1 cellular context compared by ENCODE assay signal in the genomic region with DNA sequence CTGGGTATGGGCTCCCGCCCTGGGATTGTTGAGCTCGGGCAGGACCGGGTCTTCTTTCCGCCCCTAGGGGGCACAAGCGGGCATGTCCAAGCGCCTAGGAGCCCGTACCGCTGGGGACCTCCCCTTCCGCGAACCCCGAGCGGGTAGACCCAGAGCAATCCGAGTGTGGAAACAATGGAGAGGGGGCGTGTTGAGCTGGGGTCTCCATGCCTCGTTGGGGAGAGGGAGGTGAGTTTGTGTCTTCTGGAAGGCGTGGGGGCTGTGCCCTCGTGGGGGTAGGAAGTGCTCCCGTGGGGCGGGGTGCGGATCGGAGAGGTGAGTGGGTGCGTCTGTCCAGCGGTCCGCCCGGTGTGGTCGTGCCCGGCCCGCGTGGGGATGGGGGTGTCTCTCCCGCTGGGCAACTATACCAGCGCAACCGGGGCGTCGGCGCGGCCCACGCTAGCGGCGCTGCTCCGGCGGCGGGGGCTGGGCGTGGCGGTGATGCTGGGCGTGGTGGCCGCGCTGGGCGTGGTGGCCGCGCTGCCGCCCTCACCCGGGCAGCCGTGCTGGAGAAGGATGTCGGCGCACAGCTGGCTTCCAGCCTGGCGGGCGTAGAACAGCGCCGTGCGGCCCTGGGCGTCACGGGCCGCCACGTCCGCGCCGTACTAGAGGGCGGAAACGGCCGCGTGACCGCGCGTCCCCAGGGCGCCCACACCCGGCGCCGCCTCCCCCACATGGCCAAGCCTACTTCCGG.
TF ChIP-seq lines count a peak whose summit lies in the region.

No MANE protein-coding gene starts in this region.

TF ChIP-seq in endothelial cell of umbilical vein, 7 proteins besides CTCF, POLR2A, EP300 and RAD21:
- TF ChIP-seq POLR2AphosphoS5 (IDR thresholded peaks at IDR 0.05; ENCODE audit: insufficient read depth, low read depth, low read length): peak; percentile 57
- TF ChIP-seq, protein P1, sequence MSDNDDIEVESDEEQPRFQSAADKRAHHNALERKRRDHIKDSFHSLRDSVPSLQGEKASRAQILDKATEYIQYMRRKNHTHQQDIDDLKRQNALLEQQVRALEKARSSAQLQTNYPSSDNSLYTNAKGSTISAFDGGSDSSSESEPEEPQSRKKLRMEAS (IDR thresholded peaks at IDR 0.05; ENCODE audit: insufficient read depth, insufficient read length): no peak
